ENCODE assay signal across 23 cellular contexts in genomic region chr16:73040136-73040535, GRCh38. TPM values are rescaled to one million over a fixed set of nuclear protein-coding genes. Genes with fewer than 3 reads are reported as not detected.
DNase-seq lines count a peak whose midpoint lies in the region; ATAC-seq and TF ChIP-seq lines count a peak whose summit lies in the region.
"Had no signal": no experiment of that assay in that cellular context is flagged by ENCODE, and none has a peak within 500 bp of the region (broad histone marks: within the 10 kb centered on the region; RNA-seq: fewer than 3 reads in every experiment).

No MANE protein-coding gene starts in this region.

- no peak overlapping the region for H3K27ac ChIP-seq in foreskin keratinocyte
- H3K27ac ChIP-seq: C4-2B, hepatocyte, HL-60, KMS-11, upper lobe of right lung had no signal

- H3K36me3 Mint-ChIP-seq in progenitor cell of endocrine pancreas (ENCODE audit: insufficient read depth) = no peaks in the 10 kb centered on the region
- H3K36me3 Mint-ChIP-seq: T-cell had no signal

- DNase-seq in NCI-H1417 (lab: John Stamatoyannopoulos, UW) = peak; percentile 24 to 66 (median 34)
- no peak for DNase-seq in NCI-H1417 treated with DMSO at 0.1 percent for 48 hours (lab: John Stamatoyannopoulos, UW)
- DNase-seq in NCI-H1436 treated with DMSO at 0.1 percent for 48 hours (lab: John Stamatoyannopoulos, UW) = peak; percentile 81
- peak in 1 of 2 donors; percentile 39 for DNase-seq in foreskin keratinocyte
- DNase-seq in progenitor cell of endocrine pancreas (ENCODE audit: low spot score, unreplicated experiment) = no peak
- no peak for DNase-seq in activated naive CD4-positive, alpha-beta T cell (lab: John Stamatoyannopoulos, UW)
- no peak for DNase-seq in Kasumi-1 (lab: John Stamatoyannopoulos, UW)
- no peak for DNase-seq in effector CD8-positive, alpha-beta T cell (lab: John Stamatoyannopoulos, UW)
- DNase-seq: activated B cell treated with CpG ODN at 0.5 μM for 24 hours; activated CD8-positive, alpha-beta T cell treated with anti-CD3 and anti-CD28 coated beads, Interleukin-2, amount 10 ng/mL, durations not matched to agents 7 days and 5 days; activated naive CD8-positive, alpha-beta T cell treated with anti-CD3 and anti-CD28 coated beads, Interleukin-2, amount 10 ng/mL, durations not matched to agents 7 days and 5 days; activated T-cell treated with anti-CD3 and anti-CD28 coated beads, Interleukin-2, amount 50 U/mL, for 72 hours; left colon; NCI-H187 treated with DMSO at 0.1 percent for 48 hours; NCI-H82; stimulated activated CD4-positive, alpha-beta T cell treated with anti-CD3 and anti-CD28 coated beads, Interleukin-12 subunit alpha, Interleukin-12 subunit beta, amount 100 ng/mL, for 4 hours; stimulated activated naive B cell treated with anti-CD40 and anti-IgM and Interleukin-4, amounts not matched to agents 10 μg/mL and 1 μg/mL and 100 μg/mL, for 72 hours; T-cell; upper lobe of right lung had no signal

- H3K27me3 Mint-ChIP-seq in progenitor cell of endocrine pancreas = no peaks in the 10 kb centered on the region

- no peaks in the 10 kb centered on the region for H3K27me3 ChIP-seq in foreskin keratinocyte
- H3K27me3 ChIP-seq: hepatocyte, upper lobe of right lung had no signal

- peaks cover 63% of the 10 kb centered on the region for H3K4me1 Mint-ChIP-seq in progenitor cell of endocrine pancreas (ENCODE audit: low read depth)

- ATAC-seq in foreskin keratinocyte = peak; percentile 60
- ATAC-seq: activated CD8-positive, alpha-beta T cell treated with anti-CD3 and anti-CD28 coated beads, Interleukin-2, amount 10 ng/mL, durations not matched to agents 7 days and 5 days; activated T-cell treated with anti-CD3 and anti-CD28 coated beads, Interleukin-2, amount 50 U/mL, for 72 hours; left colon; stimulated activated naive B cell treated with anti-CD40 and anti-IgM and Interleukin-4, amounts not matched to agents 10 μg/mL and 1 μg/mL and 100 μg/mL, for 72 hours; T-cell; upper lobe of right lung had no signal

- H3K27ac Mint-ChIP-seq in progenitor cell of endocrine pancreas = peak overlapping the region; percentile 87
- H3K27ac Mint-ChIP-seq: activated B cell treated with CpG ODN at 0.5 μM for 24 hours; activated CD8-positive, alpha-beta T cell treated with anti-CD3 and anti-CD28 coated beads, Interleukin-2, amount 10 ng/mL, durations not matched to agents 7 days and 5 days; activated naive CD8-positive, alpha-beta T cell treated with anti-CD3 and anti-CD28 coated beads, Interleukin-2, amount 10 ng/mL, durations not matched to agents 7 days and 5 days; activated T-cell treated with anti-CD3 and anti-CD28 coated beads, Interleukin-2, amount 50 U/mL, for 72 hours; stimulated activated naive B cell treated with anti-CD40 and anti-IgM and Interleukin-4, amounts not matched to agents 10 μg/mL and 1 μg/mL and 100 μg/mL, for 72 hours; T-cell had no signal

- TF ChIP-seq CTCF in foreskin keratinocyte (conservative IDR thresholded peaks at IDR 0.05) (no peak), progenitor cell of endocrine pancreas (IDR thresholded peaks at IDR 0.05; ENCODE audit: unreplicated experiment) (no peak)

- no peaks in the 10 kb centered on the region for H3K9me3 Mint-ChIP-seq in progenitor cell of endocrine pancreas (ENCODE audit: low read depth)
- H3K9me3 Mint-ChIP-seq: activated B cell treated with CpG ODN at 0.5 μM for 24 hours; activated naive CD8-positive, alpha-beta T cell treated with anti-CD3 and anti-CD28 coated beads, Interleukin-2, amount 10 ng/mL, durations not matched to agents 7 days and 5 days; activated T-cell treated with anti-CD3 and anti-CD28 coated beads, Interleukin-2, amount 50 U/mL, for 72 hours; stimulated activated naive B cell treated with anti-CD40 and anti-IgM and Interleukin-4, amounts not matched to agents 10 μg/mL and 1 μg/mL and 100 μg/mL, for 72 hours; T-cell had no signal

- H3K4me3 Mint-ChIP-seq in progenitor cell of endocrine pancreas (ENCODE audit: low read depth) = no peak overlapping the region
- H3K4me3 Mint-ChIP-seq: activated B cell treated with CpG ODN at 0.5 μM for 24 hours; activated CD8-positive, alpha-beta T cell treated with anti-CD3 and anti-CD28 coated beads, Interleukin-2, amount 10 ng/mL, durations not matched to agents 7 days and 5 days; activated naive CD8-positive, alpha-beta T cell treated with anti-CD3 and anti-CD28 coated beads, Interleukin-2, amount 10 ng/mL, durations not matched to agents 7 days and 5 days; activated T-cell treated with anti-CD3 and anti-CD28 coated beads, Interleukin-2, amount 50 U/mL, for 72 hours; stimulated activated naive B cell treated with anti-CD40 and anti-IgM and Interleukin-4, amounts not matched to agents 10 μg/mL and 1 μg/mL and 100 μg/mL, for 72 hours; T-cell had no signal

- peaks cover 12% of the 10 kb centered on the region for H3K4me1 ChIP-seq in foreskin keratinocyte

RNA-seq across cellular contexts. Expression of gene ZFHX3, which starts 7.8 kb away (rescaled TPM):
- total RNA-seq in foreskin keratinocyte (5.9 and 8.9 TPM in 2 replicates), progenitor cell of endocrine pancreas (48.9 and 54.0 TPM in 2 replicates)
- 1.1 and 1.2 TPM in 2 replicates for polyA plus RNA-seq in foreskin keratinocyte

Comparison
In these comparisons a context has a peak if more than half of its experiments do, and no peak if none do; other contexts are left out.
1. DNase-seq: peak in NCI-H1417 (3 of 3) and NCI-H1436 treated with DMSO at 0.1 percent for 48 hours (single experiment); none in NCI-H1417 treated with DMSO at 0.1 percent for 48 hours (single experiment), progenitor cell of endocrine pancreas (single experiment), activated naive CD4-positive, alpha-beta T cell (0 of 4), Kasumi-1 (0 of 2) and effector CD8-positive, alpha-beta T cell (single experiment).